ENCODE assay signal across 9 cellular contexts in the genomic region with DNA sequence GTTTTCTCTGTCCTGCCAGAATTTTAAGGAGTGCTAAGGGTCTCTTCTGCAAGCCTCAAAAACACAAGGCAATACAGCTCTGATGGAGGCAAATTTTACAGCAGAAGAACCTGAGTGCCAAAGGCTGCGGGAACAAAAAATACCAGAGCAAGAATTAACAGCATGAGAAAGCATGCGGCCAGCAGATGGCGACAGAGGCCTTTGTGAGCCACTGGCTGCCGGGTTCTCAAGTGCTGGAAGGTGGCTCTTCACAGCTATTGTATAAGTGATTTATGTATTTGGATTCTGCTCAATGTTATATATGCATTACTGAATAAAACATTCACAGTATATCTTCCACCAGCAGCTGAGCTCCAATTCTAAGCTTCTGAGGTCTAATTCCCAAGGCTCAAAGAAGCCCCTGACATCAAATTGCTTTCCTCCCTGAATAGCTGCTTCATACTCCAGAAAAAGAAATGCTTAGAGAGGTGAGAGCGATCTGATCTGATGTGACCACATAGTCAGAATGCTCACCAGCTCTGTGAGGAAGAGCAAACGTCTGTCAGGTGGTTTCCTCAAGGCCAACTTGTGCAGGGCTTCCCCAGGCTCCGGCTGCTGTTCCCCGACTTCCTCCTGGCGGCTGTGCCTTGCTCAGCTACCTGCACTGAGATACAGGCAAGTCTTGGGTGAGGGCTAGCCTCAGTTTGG. TPM values are rescaled to one million over a fixed set of nuclear protein-coding genes. Genes with fewer than 3 reads are reported as not detected.
A peak's percentile ranks its signal among the peaks of the same experiment; 100 is the strongest.
DNase-seq lines count a peak whose midpoint lies in the region; ATAC-seq, FAIRE-seq and TF ChIP-seq lines count a peak whose summit lies in the region.
"Had no signal": no experiment of that assay in that cellular context is flagged by ENCODE, and none has a peak within 500 bp of the region (broad histone marks: within the 10 kb centered on the region; RNA-seq: fewer than 3 reads in every experiment).

No MANE protein-coding gene starts in this region.

- peak; percentile 59 for ATAC-seq in GM18909 (IDR thresholded peaks at IDR 0.05; ENCODE audit: poor library complexity, unreplicated experiment)

- DNase-seq in A172 (ENCODE audit: low spot score) (peak; percentile 81), NAMALWA (ENCODE audit: low spot score) (peak; percentile 81), SIG-M5 (lab: John Stamatoyannopoulos, UW) (peak; percentile 13), frontal cortex (ENCODE audit: low spot score in 2 of 2) (peak; percentile 49 to 73), ovary (peak; percentile 67 to 90 (median 86)), thyroid gland (peak; percentile 91 to 92)
- DNase-seq in activated effector memory CD4-positive, alpha-beta T cell treated with Interleukin-2 at 50 U/mL for 16 hours = peak; percentile 69

- H3K27me3 ChIP-seq in ovary (no peaks in the 10 kb centered on the region), thyroid gland (no peaks in the 10 kb centered on the region)

- 41 to 44% (median 42%) methylated on average over 9 of the region's 9 CpGs for WGBS in ovary, 3 donors
- 31 to 43% methylated on average over 7 to 9 of the region's 9 CpGs for WGBS in thyroid gland, 2 donors

- intact Hi-C loops in ovary (cut with DNase I) (loop anchor here (5.0 to 10.0 kb wide), 2 partner anchors 1401 to 1404 kb away; no protein-coding TSS in a partner anchor), thyroid gland (cut with DNase I) (loop anchor here (5.0 to 10.0 kb wide), 4 partner anchors 71 to 1401 kb away; no protein-coding TSS in a partner anchor)

- TF ChIP-seq POLR2A in ovary (IDR thresholded peaks at IDR 0.05) = no peak
- no peak for TF ChIP-seq POLR2A in thyroid gland (IDR thresholded peaks at IDR 0.05)

- H3K36me3 ChIP-seq in ovary (no peaks in the 10 kb centered on the region), thyroid gland (no peaks in the 10 kb centered on the region)

- no peak for FAIRE-seq in frontal cortex (lab: Jason Lieb, UNC)

- TF ChIP-seq CTCF in ovary (IDR thresholded peaks at IDR 0.05) = peak; percentile 70 to 96 (median 75)
- TF ChIP-seq CTCF in thyroid gland (IDR thresholded peaks at IDR 0.05) = peak; percentile 80 to 92 (median 90)

- H3K9me3 ChIP-seq in ovary (no peaks in the 10 kb centered on the region), thyroid gland (no peaks in the 10 kb centered on the region)

- no peak for TF ChIP-seq EP300 in ovary (IDR thresholded peaks at IDR 0.05)

- H3K4me1 ChIP-seq in ovary (ENCODE audit: insufficient read depth) (no peaks in the 10 kb centered on the region), thyroid gland (peaks cover 11 to 25% of the 10 kb centered on the region in 2 donors)

- H3K4me3 ChIP-seq in ovary (no peak overlapping the region), thyroid gland (replicated peaks in 1 of 3) (no peak overlapping the region)
- H3K4me3 ChIP-seq: skin epidermis had no signal

- H3K27ac ChIP-seq in ovary (no peak overlapping the region), thyroid gland (no peak overlapping the region)
- H3K27ac ChIP-seq: skin epidermis had no signal

RNA-seq across cellular contexts. Expression of a gene that starts 58.6 kb away (rescaled TPM):
- total RNA-seq in A172 (2014; rRNA removed; shearing (Covaris generic)) = 0.22 and 1.5 TPM in 2 replicates
- 1.6 TPM for total RNA-seq in frontal cortex
- 1 to 10 TPM in 4 of 7 donors, under 1 TPM in 3; 0.67 to 2.9 (median 1.1) TPM for total RNA-seq in ovary
- polyA plus RNA-seq in ovary = under 1 TPM; 0.88 to 0.90 TPM
- 1 to 10 TPM in 1 of 4 donors, under 1 TPM in 3; 0.78 to 1.6 (median 0.91) TPM for total RNA-seq in thyroid gland

Comparison
In these comparisons a context has a peak if more than half of its experiments do, and no peak if none do; other contexts are left out.
1. DNase-seq: peak in every context shown above with its lines; median percentile 92 in thyroid gland; 86 in ovary; 81 in A172; 81 in NAMALWA; 69 in activated effector memory CD4-positive, alpha-beta T cell treated with Interleukin-2 at 50 U/mL for 16 hours; 61 in frontal cortex; 13 in SIG-M5.